8 cellular contexts compared by ENCODE assay signal in genomic region chrX:153969904-153970397, GRCh38. TPM values are rescaled to one million over a fixed set of nuclear protein-coding genes. Genes with fewer than 3 reads are reported as not detected.
A peak's percentile ranks its signal among the peaks of the same experiment; 100 is the strongest.
DNase-seq lines count a peak whose midpoint lies in the region; ATAC-seq and TF ChIP-seq lines count a peak whose summit lies in the region.

No MANE protein-coding gene starts in this region.

- H3K4me2 ChIP-seq in SU-DHL-6 (ENCODE audit: low read depth, low read length, poor library complexity, severe bottlenecking) (peak overlapping the region; percentile 96), neural progenitor cell (peak overlapping the region; percentile 79)

- H3K36me3 ChIP-seq in SU-DHL-6 (ENCODE audit: low read length) (0 out of 2 replicates have a peak, but pooled peaks cover 4% of the 10 kb centered on the region), neural progenitor cell (no peaks in the 10 kb centered on the region)

- H2AFZ ChIP-seq in SU-DHL-6 (ENCODE audit: low read depth, low read length, severe bottlenecking) = no peak overlapping the region
- H2AFZ ChIP-seq in neural progenitor cell (replicated peaks) = no peak overlapping the region

- DNase-seq in DMS53 (lab: John Stamatoyannopoulos, UW) (peak; percentile 57), DMS53 treated with DMSO at 0.1 percent for 48 hours (lab: John Stamatoyannopoulos, UW; ENCODE audit: unreplicated experiment) (no peak), epithelial cell of prostate (ENCODE audit: low read depth, low spot score) (no peak), neural progenitor cell (ENCODE audit: low spot score) (no peak)

- H4K20me1 ChIP-seq in SU-DHL-6 (ENCODE audit: low read depth, low read length) = peaks cover 14% of the 10 kb centered on the region
- peaks cover 51% of the 10 kb centered on the region for H4K20me1 ChIP-seq in neural progenitor cell (ENCODE audit: low read depth)

- H3K27me3 ChIP-seq in SU-DHL-6 (ENCODE audit: low read length) (no peaks in the 10 kb centered on the region), neural progenitor cell (no peaks in the 10 kb centered on the region)

- ATAC-seq in GM18907 (IDR thresholded peaks at IDR 0.05; ENCODE audit: unreplicated experiment) = no peak
- no peak for ATAC-seq in GM19452 (IDR thresholded peaks at IDR 0.05; ENCODE audit: unreplicated experiment)
- ATAC-seq in HG03095 (IDR thresholded peaks at IDR 0.05; ENCODE audit: unreplicated experiment) = no peak

- peak overlapping the region; percentile 100 for H3K9ac ChIP-seq in SU-DHL-6 (ENCODE audit: low read length)
- H3K9ac ChIP-seq in neural progenitor cell = peak overlapping the region; percentile 13

- H3K27me3 Mint-ChIP-seq in neural progenitor cell (ENCODE audit: insufficient read depth, low read depth) = peaks cover 22% of the 10 kb centered on the region

- H3K27ac Mint-ChIP-seq in neural progenitor cell = peak overlapping the region; percentile 87

- no peaks in the 10 kb centered on the region for H3K9me3 Mint-ChIP-seq in neural progenitor cell

- H3F3A ChIP-seq in SU-DHL-6 (ENCODE audit: insufficient read depth) (peaks cover 4% of the 10 kb centered on the region; the same call in 1 of the 2 replicates), neural progenitor cell (ENCODE audit: low read depth) (peaks cover 35% of the 10 kb centered on the region)

- peaks cover 21% of the 10 kb centered on the region for H3K4me1 ChIP-seq in neural progenitor cell

- H3K36me3 Mint-ChIP-seq in neural progenitor cell = peaks cover 2% of the 10 kb centered on the region

- no peaks in the 10 kb centered on the region for H3K9me2 ChIP-seq in SU-DHL-6 (replicated peaks; ENCODE audit: insufficient read depth, low read length)

- peak overlapping the region; percentile 100 for H3K4me3 Mint-ChIP-seq in neural progenitor cell

- no peak for TF ChIP-seq CTCF in SU-DHL-6 (IDR thresholded peaks at IDR 0.05; ENCODE audit: insufficient read depth, low read length, poor library complexity, severe bottlenecking)
- no peak for TF ChIP-seq CTCF in neural progenitor cell (IDR thresholded peaks at IDR 0.05)

- H3K9me3 ChIP-seq in SU-DHL-6 (ENCODE audit: insufficient read depth, low read length) = no peaks in the 10 kb centered on the region
- H3K9me3 ChIP-seq in neural progenitor cell (ENCODE audit: low read depth) = no peaks in the 10 kb centered on the region

- peaks cover 65% of the 10 kb centered on the region for H3K79me2 ChIP-seq in SU-DHL-6 (ENCODE audit: insufficient read depth, low read length)
- H3K79me2 ChIP-seq in neural progenitor cell (ENCODE audit: low read depth) = peaks cover 58% of the 10 kb centered on the region

- H3K27ac ChIP-seq in SU-DHL-6 (ENCODE audit: low read depth, low read length) = peak overlapping the region; percentile 99
- H3K27ac ChIP-seq in epithelial cell of prostate = peak overlapping the region; percentile 96
- H3K27ac ChIP-seq in neural progenitor cell = no peak overlapping the region

- peaks cover 53% of the 10 kb centered on the region for H3K4me1 Mint-ChIP-seq in neural progenitor cell

- H3K4me3 ChIP-seq in SU-DHL-6 (ENCODE audit: insufficient read depth, low read length, poor library complexity, severe bottlenecking) (peak overlapping the region; percentile 96), neural progenitor cell (peak overlapping the region; percentile 80)

RNA-seq across cellular contexts. Expression of gene HCFC1, which starts 1.7 kb away (rescaled TPM):
- 20.7 and 57.7 TPM in 2 replicates for total RNA-seq in neural progenitor cell (ENCODE audit: low replicate concordance)

RNA-seq across cellular contexts. Expression of gene TMEM187, which starts 2.6 kb away (rescaled TPM):
- 2.4 and 6.8 TPM in 2 replicates for total RNA-seq in neural progenitor cell (ENCODE audit: low replicate concordance)

RNA-seq across cellular contexts. Expression of gene RENBP, which starts 25.5 kb away (rescaled TPM):
- 5.4 and 9.3 TPM in 2 replicates for total RNA-seq in neural progenitor cell (ENCODE audit: low replicate concordance)

RNA-seq across cellular contexts. Expression of gene NAA10, which starts 35.1 kb away (rescaled TPM):
- 55.5 and 113 TPM in 2 replicates for total RNA-seq in neural progenitor cell (ENCODE audit: low replicate concordance)

RNA-seq across cellular contexts. Expression of gene ARHGAP4, which starts 43.9 kb away (rescaled TPM):
- total RNA-seq in neural progenitor cell (ENCODE audit: low replicate concordance) = 5.1 and 17.9 TPM in 2 replicates
